20 cellular contexts compared by ENCODE assay signal in genomic region chr2:117323341-117323740, GRCh38.
"Had no signal": no experiment of that assay in that cellular context is flagged by ENCODE, and none has a peak within 500 bp of the region (broad histone marks: within the 10 kb centered on the region; RNA-seq: fewer than 3 reads in every experiment).

No MANE protein-coding gene starts in this region.

- DNase-seq: cortex of kidney; dorsolateral prefrontal cortex; effector CD8-positive, alpha-beta T cell; gastrocnemius medialis; heart right ventricle; islet precursor cell; left ventricle myocardium inferior; lower lobe of right lung; mesenchymal stem cell; midbrain; occipital lobe; small intestine; stimulated activated CD4-positive, alpha-beta T cell treated with anti-CD3 and anti-CD28 coated beads, Interleukin-12 subunit alpha, Interleukin-12 subunit beta, amount 100 ng/mL, for 4 hours; stimulated activated naive CD4-positive, alpha-beta T cell; stomach; substantia nigra; transverse colon had no signal

- H3K36me3 ChIP-seq: gastrocnemius medialis, heart right ventricle, left ventricle myocardium inferior, lower lobe of right lung, prostate gland, stomach, thoracic aorta, transverse colon had no signal

- H2AFZ ChIP-seq: parathyroid adenoma had no signal

- H3K27ac ChIP-seq: dorsolateral prefrontal cortex, gastrocnemius medialis, heart right ventricle, left ventricle myocardium inferior, lower lobe of right lung, parathyroid adenoma, prostate gland, stomach, thoracic aorta, transverse colon had no signal

- H3K4me3 ChIP-seq: dorsolateral prefrontal cortex, gastrocnemius medialis, heart right ventricle, left ventricle myocardium inferior, lower lobe of right lung, prostate gland, stomach, thoracic aorta, transverse colon had no signal

- H3K9me3 ChIP-seq: gastrocnemius medialis, heart right ventricle, left ventricle myocardium inferior, lower lobe of right lung, prostate gland, stomach, thoracic aorta, transverse colon had no signal

- H3K79me2 ChIP-seq: parathyroid adenoma had no signal

- H3K4me1 ChIP-seq: gastrocnemius medialis, heart right ventricle, left ventricle myocardium inferior, lower lobe of right lung, parathyroid adenoma, prostate gland, stomach, transverse colon had no signal

- FAIRE-seq: small intestine had no signal

- H3K27me3 ChIP-seq: dorsolateral prefrontal cortex, gastrocnemius medialis, stomach, transverse colon had no signal
